ENCODE assay signal across 30 cellular contexts in the genomic region with DNA sequence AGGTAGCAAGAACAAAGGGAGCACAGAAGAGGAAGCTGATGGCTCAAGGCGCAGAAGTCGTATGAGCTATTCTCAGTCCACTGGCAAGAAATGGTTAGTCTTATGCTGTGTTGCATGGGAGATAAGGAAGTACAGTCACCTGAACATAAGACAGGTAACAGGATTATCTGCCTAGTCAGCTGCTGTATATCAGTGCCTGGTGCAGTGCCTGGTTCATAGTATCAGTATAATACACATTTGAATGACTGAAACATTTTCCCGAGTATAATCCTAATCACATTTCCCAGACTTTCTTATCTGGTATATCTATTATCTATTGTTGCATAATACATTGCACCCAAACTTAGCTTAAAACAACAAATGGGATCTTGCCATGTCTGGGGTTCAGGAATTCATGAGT.
"Had no signal": no experiment of that assay in that cellular context is flagged by ENCODE, and none has a peak within 500 bp of the region (broad histone marks: within the 10 kb centered on the region; RNA-seq: fewer than 3 reads in every experiment).

No MANE protein-coding gene starts in this region.

- H3K9me3 ChIP-seq: MG63 had no signal

- H3K36me3 ChIP-seq: MG63 had no signal

- DNase-seq: Karpas-422, Kasumi-1, MG63, MM.1S, MV-4-11, NCI-H1092, NCI-H1105, NCI-H1105 treated with DMSO at 0.1 percent for 48 hours, NCI-H1417 treated with DMSO at 0.1 percent for 48 hours, NCI-H1436, NCI-H1436 treated with DMSO at 0.1 percent for 48 hours, NCI-H146, NCI-H1694, NCI-H1694 treated with DMSO at 0.1 percent for 48 hours, NCI-H187, NCI-H187 treated with DMSO at 0.1 percent for 48 hours, NCI-H1930, NCI-H2029, NCI-H2081, NCI-H2081 treated with DMSO at 0.1 percent for 48 hours, NCI-H2107, NCI-H2171, NCI-H2171 treated with DMSO at 0.1 percent for 48 hours, NCI-H2227 treated with DMSO at 0.1 percent for 48 hours, NCI-H226, NCI-H446, NCI-H446 treated with DMSO at 0.1 percent for 48 hours, NCI-H510A, NCI-H524, NCI-H524 treated with DMSO at 0.1 percent for 48 hours had no signal

- H3K4me3 ChIP-seq: MG63 had no signal

- H3K27me3 ChIP-seq: MG63 had no signal
